ENCODE assay signal across 9 cellular contexts in the genomic region with DNA sequence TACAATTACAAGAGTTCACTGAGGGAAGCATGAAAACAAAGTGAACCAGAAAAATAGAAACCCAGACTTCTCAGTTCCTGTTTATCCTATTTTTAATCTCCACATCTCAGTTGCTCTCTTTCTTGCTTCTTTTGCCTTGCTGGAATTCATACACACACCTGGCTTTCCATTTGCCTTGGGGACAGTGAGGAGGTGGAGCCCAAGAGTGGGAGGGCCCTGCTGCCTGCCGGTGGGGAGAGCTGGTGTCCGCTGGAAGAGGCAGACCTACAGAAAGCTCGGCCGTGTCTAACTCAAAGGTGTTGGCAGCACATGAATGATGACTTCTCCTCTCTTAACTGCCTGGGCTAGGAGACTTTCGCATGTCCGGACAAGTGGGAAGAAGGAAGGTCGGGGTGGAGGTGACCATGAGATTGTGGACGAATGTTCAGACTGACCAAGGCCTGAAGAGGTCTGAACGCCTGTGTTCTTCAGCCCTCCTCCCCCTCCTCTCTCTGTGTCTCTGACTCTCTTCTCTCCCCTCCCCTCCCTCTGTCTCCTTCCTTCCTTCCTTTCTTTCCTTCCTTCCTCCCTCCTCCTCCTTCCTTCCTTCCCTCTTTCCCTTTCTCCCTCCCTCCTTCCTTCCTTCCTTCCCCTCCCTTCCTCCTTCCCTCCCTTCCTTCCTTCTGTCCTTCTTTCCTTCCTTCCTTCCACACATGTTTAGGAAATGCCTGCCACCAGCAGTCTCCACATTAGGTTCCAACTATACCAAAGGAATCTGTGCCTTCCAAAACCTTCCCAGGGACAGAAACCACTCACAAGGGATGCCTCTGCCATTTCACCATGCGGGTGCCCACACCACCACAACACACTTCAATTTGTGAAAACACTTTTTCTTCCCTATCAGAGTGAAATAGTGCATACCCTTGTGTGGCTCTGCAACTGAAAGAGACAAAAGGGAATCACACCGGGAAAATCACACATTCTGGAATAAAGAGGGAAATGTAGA.
DNase-seq lines count a peak whose midpoint lies in the region; ATAC-seq and TF ChIP-seq lines count a peak whose summit lies in the region.
"Had no signal": no experiment of that assay in that cellular context is flagged by ENCODE, and none has a peak within 500 bp of the region (broad histone marks: within the 10 kb centered on the region; RNA-seq: fewer than 3 reads in every experiment).

No MANE protein-coding gene starts in this region.

- no peaks in the 10 kb centered on the region for H3K79me2 ChIP-seq in OCI-LY7 (ENCODE audit: insufficient read depth, low read depth, low read length)

- H3K4me3 ChIP-seq in OCI-LY7 (ENCODE audit: low read depth, low read length, poor library complexity, severe bottlenecking) (peak overlapping the region; percentile 35), right atrium auricular region (peak overlapping the region in 1 of 2 donors; percentile 20), stomach (no peak overlapping the region)

- H3K27ac ChIP-seq in OCI-LY7 (ENCODE audit: low read depth, low read length, poor library complexity, severe bottlenecking) (peak overlapping the region; percentile 76), right atrium auricular region (peak overlapping the region; percentile 55 to 91), stomach (peak overlapping the region; percentile 37 to 86 (median 79)), caudate nucleus (ENCODE audit: low read depth, low read length) (no peak overlapping the region)

- peak overlapping the region; percentile 81 for H3K4me3 Mint-ChIP-seq in T-helper 2 cell treated with Interferon-gamma antibody and Interleukin-4, amounts not matched to agents 5 μg/mL and 100 μg/mL, for 36 hours

- no peak for ATAC-seq in HG03460 (IDR thresholded peaks at IDR 0.05; ENCODE audit: unreplicated experiment)

- H3K27me3 ChIP-seq in right atrium auricular region (no peaks in the 10 kb centered on the region), stomach (no peaks in the 10 kb centered on the region)

- no peak for TF ChIP-seq POLR2A in stomach (IDR thresholded peaks at IDR 0.05)

- H3K9me3 Mint-ChIP-seq in T-helper 2 cell treated with Interferon-gamma antibody and Interleukin-4, amounts not matched to agents 5 μg/mL and 100 μg/mL, for 36 hours, result peaks cover 11% of the 10 kb centered on the region

- peak overlapping the region; percentile 91 for H2AFZ ChIP-seq in OCI-LY7 (ENCODE audit: low read length)

- no peak for TF ChIP-seq EP300 in stomach (IDR thresholded peaks at IDR 0.05)

- POLR2A ChIA-PET in OCI-LY7 (lab: Charles Lee), result interaction anchor here (0.6 to 2.9 kb wide), 13 partner anchors 9 to 1769 kb away, joined by 3 to 20 read pairs (median 6); no protein-coding TSS in a partner anchor

- 34 to 50% (median 37%) methylated on average over 11 of the region's 11 CpGs for WGBS in stomach, 5 donors

- H3K36me3 Mint-ChIP-seq in T-helper 2 cell treated with Interferon-gamma antibody and Interleukin-4, amounts not matched to agents 5 μg/mL and 100 μg/mL, for 36 hours (ENCODE audit: low read depth), result no peaks in the 10 kb centered on the region

- H3K4me2 ChIP-seq in OCI-LY7 (ENCODE audit: low read length), result peak overlapping the region; percentile 70

- H3K36me3 ChIP-seq in OCI-LY7 (ENCODE audit: insufficient read depth, low read length) (no peaks in the 10 kb centered on the region; the same call in 1 of the 2 replicates), right atrium auricular region (no peaks in the 10 kb centered on the region), stomach (no peaks in the 10 kb centered on the region)

- no peaks in the 10 kb centered on the region for H3K27me3 Mint-ChIP-seq in T-helper 2 cell treated with Interferon-gamma antibody and Interleukin-4, amounts not matched to agents 5 μg/mL and 100 μg/mL, for 36 hours (ENCODE audit: low read depth)

- H4K20me1 ChIP-seq in OCI-LY7 (ENCODE audit: insufficient read depth, low read length), result no peaks in the 10 kb centered on the region

- H3K4me1 Mint-ChIP-seq in T-helper 2 cell treated with Interferon-gamma antibody and Interleukin-4, amounts not matched to agents 5 μg/mL and 100 μg/mL, for 36 hours (ENCODE audit: low read depth), result peaks cover 27% of the 10 kb centered on the region

- intact Hi-C loops in OCI-LY7 (cut with micrococcal nuclease; ENCODE audit: unreplicated experiment), result loop anchor here (1.0 to 5.0 kb wide), 2 partner anchors 21 to 159 kb away; a partner anchor contains a TSS
- intact Hi-C loops in stomach (cut with DNase I; ENCODE audit: low total_unique reads), result no loop called here

- H3K9me3 ChIP-seq in OCI-LY7 (ENCODE audit: low read length), result no peaks in the 10 kb centered on the region; the same call in 1 of the 2 replicates
- H3K9me3 ChIP-seq in right atrium auricular region, result no peaks in the 10 kb centered on the region
- no peaks in the 10 kb centered on the region for H3K9me3 ChIP-seq in stomach

- DNase-seq in T-helper 2 cell treated with Interferon-gamma antibody and Interleukin-4, amounts not matched to agents 5 μg/mL and 100 μg/mL, for 36 hours (ENCODE audit: low spot score), result no peak
- DNase-seq in T-helper 2 cell, result no peak
- DNase-seq in OCI-LY7 (ENCODE audit: low spot score), result peak; percentile 66
- no peak for DNase-seq in right atrium auricular region (ENCODE audit: low spot score)
- DNase-seq in stomach, result peak; percentile 69
- DNase-seq in caudate nucleus (lab: John Stamatoyannopoulos, UW), result no peak
- no peak for DNase-seq in mucosa of gallbladder (ENCODE audit: low spot score)
- DNase-seq: AML-193 had no signal

- no TSS peak for BruUV-seq in OCI-LY7 (replicated peaks; lab: Mats Ljungman, UMichigan)

- H3K27ac Mint-ChIP-seq in T-helper 2 cell treated with Interferon-gamma antibody and Interleukin-4, amounts not matched to agents 5 μg/mL and 100 μg/mL, for 36 hours, result peak overlapping the region; percentile 54

- H3K9me2 ChIP-seq in OCI-LY7 (ENCODE audit: insufficient read depth, low read length), result no peaks in the 10 kb centered on the region

- CTCF ChIA-PET in OCI-LY7 (lab: Charles Lee; ENCODE audit: unreplicated experiment), result interaction anchor here (1.3 to 1.5 kb wide), 3 partner anchors 15 to 319 kb away, joined by 3 to 8 read pairs (median 6); no protein-coding TSS in a partner anchor

- H3K4me1 ChIP-seq in OCI-LY7 (ENCODE audit: insufficient read depth, low read length, poor library complexity, severe bottlenecking) (peaks cover 41% of the 10 kb centered on the region), right atrium auricular region (peaks cover 0 to 50% of the 10 kb centered on the region in 2 donors), stomach (peaks cover 13 to 40% (median 31%) of the 10 kb centered on the region in 4 donors)

- TF ChIP-seq CTCF in OCI-LY7 (conservative IDR thresholded peaks at IDR 0.05; ENCODE audit: low read length) (no peak), right atrium auricular region (IDR thresholded peaks at IDR 0.05) (no peak), stomach (IDR thresholded peaks at IDR 0.05) (no peak)

Comparison
In these comparisons a context has a peak if more than half of its experiments do, and no peak if none do; other contexts are left out.
1. DNase-seq: peak in OCI-LY7 (single experiment) and stomach (single experiment); none in T-helper 2 cell treated with Interferon-gamma antibody and Interleukin-4, amounts not matched to agents 5 μg/mL and 100 μg/mL, for 36 hours (single experiment), T-helper 2 cell (0 of 5), right atrium auricular region (single experiment), caudate nucleus (0 of 61) and mucosa of gallbladder (single experiment).